In the genomic region with DNA sequence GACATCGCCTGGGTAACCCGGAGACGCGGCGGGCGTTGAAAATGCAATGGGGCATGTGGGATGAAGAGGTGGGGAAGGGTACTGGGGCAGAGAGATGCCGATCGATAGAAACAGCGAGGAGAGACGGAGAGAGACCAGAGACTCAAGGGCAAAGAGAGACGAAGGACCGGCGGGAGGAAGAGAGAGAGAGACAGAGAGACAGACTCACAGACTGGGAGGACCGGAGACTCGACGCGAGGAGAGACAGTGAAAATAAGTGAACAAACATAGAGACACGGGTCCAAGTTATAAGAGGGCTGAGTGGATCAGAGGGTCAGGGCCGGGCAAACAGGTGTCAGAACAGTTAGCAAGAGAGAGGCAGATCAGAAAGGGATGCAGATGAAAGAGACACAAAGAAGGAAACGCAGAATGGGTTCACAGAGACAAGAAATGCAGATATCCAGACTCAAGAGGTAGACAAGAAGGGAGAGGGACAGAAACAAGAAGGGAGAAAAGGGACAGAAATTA, we compare ENCODE assay signal across 1 cellular context.
A peak's percentile ranks its signal among the peaks of the same experiment; 100 is the strongest.
TF ChIP-seq lines count a peak whose summit lies in the region.

No MANE protein-coding gene starts in this region.

TF ChIP-seq in HepG2, 621 proteins besides CTCF, POLR2A, EP300 and RAD21:
- TF ChIP-seq ZBED4 (CRISPR knock-in tag; IDR thresholded peaks at IDR 0.05; ENCODE audit: borderline replicate concordance) (no peak), ZNF780A (CRISPR knock-in tag; IDR thresholded peaks at IDR 0.05) (no peak), ZFP37 (CRISPR knock-in tag; IDR thresholded peaks at IDR 0.05; ENCODE audit: borderline replicate concordance) (peak; percentile 39; the same call in 1 of the 2 replicates), ZNF678 (CRISPR knock-in tag; IDR thresholded peaks at IDR 0.05) (no peak), ARHGAP35 (CRISPR knock-in tag; IDR thresholded peaks at IDR 0.05; ENCODE audit: borderline replicate concordance) (peak; percentile 8; the same call in 1 of the 2 replicates), SIN3B (IDR thresholded peaks at IDR 0.05; ENCODE audit: low read length) (0 out of 2 replicates have a peak, but pooled peaks have one; percentile 46), ZNF225 (CRISPR knock-in tag; IDR thresholded peaks at IDR 0.05) (0 out of 2 replicates have a peak, but pooled peaks have one; percentile 10), ZNF547 (CRISPR knock-in tag; IDR thresholded peaks at IDR 0.05) (peak; percentile 53; the same call in 1 of the 2 replicates), ZNF124 (CRISPR knock-in tag; IDR thresholded peaks at IDR 0.05) (no peak), ATF1 (CRISPR knock-in tag; IDR thresholded peaks at IDR 0.05) (0 out of 2 replicates have a peak, but pooled peaks have one; percentile 76), RFX5 (IDR thresholded peaks at IDR 0.05; ENCODE audit: low read depth, low read length) (no peak), PAX8 (CRISPR knock-in tag; IDR thresholded peaks at IDR 0.05; ENCODE audit: borderline replicate concordance) (no peak), ZNF768 (CRISPR knock-in tag; IDR thresholded peaks at IDR 0.05) (no peak), GLI4 (CRISPR knock-in tag; IDR thresholded peaks at IDR 0.05; ENCODE audit: borderline replicate concordance) (no peak), ZNF790 (CRISPR knock-in tag; IDR thresholded peaks at IDR 0.05; ENCODE audit: borderline replicate concordance) (peak; percentile 49; the same call in 1 of the 2 replicates), ONECUT2 (CRISPR knock-in tag; IDR thresholded peaks at IDR 0.05) (peak; percentile 82), PLRG1 (conservative IDR thresholded peaks at IDR 0.05) (no peak), MTA1 (CRISPR knock-in tag; IDR thresholded peaks at IDR 0.05; ENCODE audit: borderline replicate concordance) (no peak), ZNF747 (CRISPR knock-in tag; IDR thresholded peaks at IDR 0.05; ENCODE audit: borderline replicate concordance) (no peak), MXI1 (IDR thresholded peaks at IDR 0.05; ENCODE audit: borderline replicate concordance, low read depth, low read length) (peak; percentile 98; the same call in 2 of the 3 replicates), ZNF766 (CRISPR knock-in tag; IDR thresholded peaks at IDR 0.05; ENCODE audit: borderline replicate concordance) (no peak), PCBP2 (optimal IDR thresholded peaks at IDR 0.05; ENCODE audit: low read depth, low read length, poor library complexity, severe bottlenecking) (peak; percentile 19), SIN3A (IDR thresholded peaks at IDR 0.05; ENCODE audit: borderline replicate concordance, low read depth, low read length) (peak; percentile 99), ARID4A (CRISPR knock-in tag; IDR thresholded peaks at IDR 0.05; ENCODE audit: borderline replicate concordance) (peak; percentile 39), ZNF263 (CRISPR knock-in tag; IDR thresholded peaks at IDR 0.05) (peak; percentile 44; the same call in 1 of the 2 replicates), ARNT2 (CRISPR knock-in tag; IDR thresholded peaks at IDR 0.05; ENCODE audit: low read depth) (peak; percentile 44; the same call in 1 of the 2 replicates), BATF2 (CRISPR knock-in tag; IDR thresholded peaks at IDR 0.05) (no peak), MEIS1 (CRISPR knock-in tag; IDR thresholded peaks at IDR 0.05; ENCODE audit: borderline replicate concordance) (0 out of 2 replicates have a peak, but pooled peaks have one; percentile 31), ZNF83 (CRISPR knock-in tag; IDR thresholded peaks at IDR 0.05; ENCODE audit: borderline replicate concordance) (0 out of 2 replicates have a peak, but pooled peaks have one; percentile 31), DDIT3 (CRISPR knock-in tag; IDR thresholded peaks at IDR 0.05) (no peak), CC2D1A (CRISPR knock-in tag; IDR thresholded peaks at IDR 0.05) (peak; percentile 47; the same call in 1 of the 2 replicates), XRCC5 (optimal IDR thresholded peaks at IDR 0.05; ENCODE audit: low read length) (peak; percentile 6)
- TF ChIP-seq, protein P1, sequence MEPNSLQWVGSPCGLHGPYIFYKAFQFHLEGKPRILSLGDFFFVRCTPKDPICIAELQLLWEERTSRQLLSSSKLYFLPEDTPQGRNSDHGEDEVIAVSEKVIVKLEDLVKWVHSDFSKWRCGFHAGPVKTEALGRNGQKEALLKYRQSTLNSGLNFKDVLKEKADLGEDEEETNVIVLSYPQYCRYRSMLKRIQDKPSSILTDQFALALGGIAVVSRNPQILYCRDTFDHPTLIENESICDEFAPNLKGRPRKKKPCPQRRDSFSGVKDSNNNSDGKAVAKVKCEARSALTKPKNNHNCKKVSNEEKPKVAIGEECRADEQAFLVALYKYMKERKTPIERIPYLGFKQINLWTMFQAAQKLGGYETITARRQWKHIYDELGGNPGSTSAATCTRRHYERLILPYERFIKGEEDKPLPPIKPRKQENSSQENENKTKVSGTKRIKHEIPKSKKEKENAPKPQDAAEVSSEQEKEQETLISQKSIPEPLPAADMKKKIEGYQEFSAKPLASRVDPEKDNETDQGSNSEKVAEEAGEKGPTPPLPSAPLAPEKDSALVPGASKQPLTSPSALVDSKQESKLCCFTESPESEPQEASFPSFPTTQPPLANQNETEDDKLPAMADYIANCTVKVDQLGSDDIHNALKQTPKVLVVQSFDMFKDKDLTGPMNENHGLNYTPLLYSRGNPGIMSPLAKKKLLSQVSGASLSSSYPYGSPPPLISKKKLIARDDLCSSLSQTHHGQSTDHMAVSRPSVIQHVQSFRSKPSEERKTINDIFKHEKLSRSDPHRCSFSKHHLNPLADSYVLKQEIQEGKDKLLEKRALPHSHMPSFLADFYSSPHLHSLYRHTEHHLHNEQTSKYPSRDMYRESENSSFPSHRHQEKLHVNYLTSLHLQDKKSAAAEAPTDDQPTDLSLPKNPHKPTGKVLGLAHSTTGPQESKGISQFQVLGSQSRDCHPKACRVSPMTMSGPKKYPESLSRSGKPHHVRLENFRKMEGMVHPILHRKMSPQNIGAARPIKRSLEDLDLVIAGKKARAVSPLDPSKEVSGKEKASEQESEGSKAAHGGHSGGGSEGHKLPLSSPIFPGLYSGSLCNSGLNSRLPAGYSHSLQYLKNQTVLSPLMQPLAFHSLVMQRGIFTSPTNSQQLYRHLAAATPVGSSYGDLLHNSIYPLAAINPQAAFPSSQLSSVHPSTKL (CRISPR knock-in tag; IDR thresholded peaks at IDR 0.05): no peak
- TF ChIP-seq, protein P2, sequence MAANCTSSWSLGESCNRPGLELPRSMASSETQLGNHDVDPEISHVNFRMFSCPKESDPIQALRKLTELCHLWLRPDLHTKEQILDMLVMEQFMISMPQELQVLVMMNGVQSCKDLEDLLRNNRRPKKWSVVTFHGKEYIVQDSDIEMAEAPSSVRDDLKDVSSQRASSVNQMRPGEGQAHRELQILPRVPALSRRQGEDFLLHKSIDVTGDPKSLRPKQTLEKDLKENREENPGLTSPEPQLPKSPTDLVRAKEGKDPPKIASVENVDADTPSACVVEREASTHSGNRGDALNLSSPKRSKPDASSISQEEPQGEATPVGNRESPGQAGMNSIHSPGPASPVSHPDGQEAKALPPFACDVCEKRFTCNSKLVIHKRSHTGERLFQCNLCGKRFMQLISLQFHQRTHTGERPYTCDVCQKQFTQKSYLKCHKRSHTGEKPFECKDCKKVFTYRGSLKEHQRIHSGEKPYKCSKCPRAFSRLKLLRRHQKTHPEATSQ (CRISPR knock-in tag; IDR thresholded peaks at IDR 0.05; ENCODE audit: borderline replicate concordance): 0 out of 2 replicates have a peak, but pooled peaks have one; percentile 5
